2 cellular contexts compared by ENCODE assay signal in genomic region chr16:11292076-11292748, GRCh38.
TF ChIP-seq lines count a peak whose summit lies in the region.

No MANE protein-coding gene starts in this region.

TF ChIP-seq in WTC11, 78 proteins besides CTCF, POLR2A, EP300 and RAD21:
- no peak for TF ChIP-seq FOXP4 (CRISPR knock-in tag; IDR thresholded peaks at IDR 0.05)
- TF ChIP-seq ZNF121 (CRISPR knock-in tag; IDR thresholded peaks at IDR 0.05): 0 out of 2 replicates have a peak, but pooled peaks have one; percentile 15

TF ChIP-seq in endothelial cell of umbilical vein, 7 proteins besides CTCF, POLR2A, EP300 and RAD21:
- TF ChIP-seq JUN (IDR thresholded peaks at IDR 0.05; ENCODE audit: borderline replicate concordance, insufficient read depth, insufficient read length, low read depth): no peak
- TF ChIP-seq FOS (IDR thresholded peaks at IDR 0.05; ENCODE audit: borderline replicate concordance, insufficient read depth, low read length): no peak
- no peak for TF ChIP-seq MYC (IDR thresholded peaks at IDR 0.05; ENCODE audit: low read depth, low read length)
- TF ChIP-seq POLR2AphosphoS5 (IDR thresholded peaks at IDR 0.05; ENCODE audit: insufficient read depth, low read depth, low read length): no peak
- no peak for TF ChIP-seq GATA2 (IDR thresholded peaks at IDR 0.05; ENCODE audit: insufficient read depth, insufficient read length, low read depth, low read length)
